Comparison of ENCODE assay signal across 8 cellular contexts in the genomic region with DNA sequence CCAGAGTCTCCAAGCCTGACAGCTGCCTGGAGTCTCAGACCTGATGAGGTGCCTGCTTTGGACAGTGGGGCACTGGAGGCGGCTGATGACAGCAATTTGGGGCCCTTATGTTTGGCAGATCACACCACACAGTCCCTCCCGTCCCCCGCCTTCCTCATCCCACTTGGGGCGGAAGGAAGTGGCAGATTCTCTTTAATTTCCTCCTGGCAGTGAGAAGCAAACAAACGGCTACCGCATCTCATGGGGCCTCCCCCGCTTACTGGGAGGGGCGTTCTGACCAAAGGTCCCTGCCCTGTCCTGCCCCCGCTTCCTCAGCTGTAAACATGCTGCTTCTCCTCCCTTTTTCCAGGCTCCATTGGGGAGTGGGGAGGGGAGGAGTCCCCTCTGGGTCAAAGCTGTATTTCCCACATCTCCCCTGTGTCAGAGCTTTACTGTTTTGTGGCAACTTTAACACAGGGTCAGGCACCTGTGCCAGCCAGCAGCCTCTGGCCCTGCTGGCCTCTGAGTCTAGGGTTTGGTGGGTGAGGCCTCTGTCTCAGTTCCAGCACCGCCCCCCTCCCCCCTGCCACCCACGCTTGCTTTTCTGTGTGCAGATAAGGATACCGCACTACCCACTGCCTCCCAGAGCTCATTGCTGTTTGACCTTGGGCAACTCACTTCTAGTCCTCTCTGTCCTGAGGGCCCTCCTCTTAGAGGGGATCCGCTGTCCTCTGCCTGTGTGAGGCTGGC. TPM values are rescaled to one million over a fixed set of nuclear protein-coding genes. Genes with fewer than 3 reads are reported as not detected.
DNase-seq lines count a peak whose midpoint lies in the region; ATAC-seq, FAIRE-seq and TF ChIP-seq lines count a peak whose summit lies in the region.

No MANE protein-coding gene starts in this region.

- no peaks in the 10 kb centered on the region for H3K27me3 ChIP-seq in esophagus muscularis mucosa
- no peaks in the 10 kb centered on the region for H3K27me3 ChIP-seq in psoas muscle (ENCODE audit: insufficient read depth in 3 of 3, low read length in 2 of 3)
- H3K27me3 ChIP-seq in vagina, result no peaks in the 10 kb centered on the region

- peaks cover 2% of the 10 kb centered on the region for H3K9me3 Mint-ChIP-seq in activated CD8-positive, alpha-beta T cell treated with anti-CD3 and anti-CD28 coated beads for 36 hours
- H3K9me3 Mint-ChIP-seq in osteocyte (ENCODE audit: unreplicated experiment), result no peaks in the 10 kb centered on the region

- TF ChIP-seq CTCF in activated CD8-positive, alpha-beta T cell treated with anti-CD3 and anti-CD28 coated beads for 36 hours (IDR thresholded peaks at IDR 0.05), result no peak
- TF ChIP-seq CTCF in esophagus muscularis mucosa (IDR thresholded peaks at IDR 0.05) (no peak), psoas muscle (IDR thresholded peaks at IDR 0.05) (no peak), vagina (IDR thresholded peaks at IDR 0.05) (no peak), osteocyte (IDR thresholded peaks at IDR 0.05) (no peak), D721Med (IDR thresholded peaks at IDR 0.05; ENCODE audit: insufficient read depth, missing control alignments) (no peak)

- no peak for TF ChIP-seq POLR2A in esophagus muscularis mucosa (IDR thresholded peaks at IDR 0.05; ENCODE audit: low read depth)
- TF ChIP-seq POLR2A in vagina (IDR thresholded peaks at IDR 0.05), result no peak

- peak overlapping the region; percentile 67 for H3K4me3 Mint-ChIP-seq in activated CD8-positive, alpha-beta T cell treated with anti-CD3 and anti-CD28 coated beads for 36 hours
- no peak overlapping the region for H3K4me3 Mint-ChIP-seq in osteocyte (ENCODE audit: unreplicated experiment)

- H3K4me3 ChIP-seq in esophagus muscularis mucosa (no peak overlapping the region), psoas muscle (no peak overlapping the region), vagina (no peak overlapping the region)

- 58% methylated on average over 11 of the region's 13 CpGs for WGBS in esophagus muscularis mucosa
- WGBS in psoas muscle, 3 donors, result 57 to 72% (median 68%) methylated on average over 13 of the region's 13 CpGs

- no peak for TF ChIP-seq EP300 in esophagus muscularis mucosa (IDR thresholded peaks at IDR 0.05)

- DNase-seq in HuH-7.5 (ENCODE audit: low spot score) (peak; percentile 76), esophagus muscularis mucosa (ENCODE audit: extremely low spot score) (peak; percentile 93), psoas muscle (peak; percentile 77 to 84), vagina (ENCODE audit: extremely low spot score in 2 of 2) (no peak), osteocyte (ENCODE audit: extremely low spot score, unreplicated experiment) (no peak), D721Med (ENCODE audit: insufficient read length, low spot score) (no peak)
- DNase-seq in activated CD8-positive, alpha-beta T cell treated with anti-CD3 and anti-CD28 coated beads for 36 hours, result peak; percentile 94

- H3K4me1 ChIP-seq in esophagus muscularis mucosa (peaks cover 42 to 63% (median 61%) of the 10 kb centered on the region in 4 donors), psoas muscle (peaks cover 56% of the 10 kb centered on the region), vagina (peaks cover 38% of the 10 kb centered on the region)

- H3K4me1 Mint-ChIP-seq in activated CD8-positive, alpha-beta T cell treated with anti-CD3 and anti-CD28 coated beads for 36 hours (ENCODE audit: low read depth), result peaks cover 84% of the 10 kb centered on the region
- peaks cover 14% of the 10 kb centered on the region for H3K4me1 Mint-ChIP-seq in osteocyte (ENCODE audit: unreplicated experiment)

- CTCF ChIA-PET in activated CD8-positive, alpha-beta T cell treated with anti-CD3 and anti-CD28 coated beads for 36 hours (lab: Charles Lee), result interaction anchor here (0.7 to 1.2 kb wide), 5 partner anchors 8 to 184 kb away, joined by 3 to 6 read pairs (median 4); a partner anchor contains a TSS

- intact Hi-C loops in activated CD8-positive, alpha-beta T cell treated with anti-CD3 and anti-CD28 coated beads for 36 hours (cut with micrococcal nuclease), result no loop called here
- intact Hi-C loops in esophagus muscularis mucosa (cut with DNase I), result no loop called here
- intact Hi-C loops in psoas muscle (cut with DNase I), result loop anchor here in 1 of 2 donors (10.0 kb wide), 1 partner anchor 235 kb away; a partner anchor contains a TSS
- intact Hi-C loops in vagina (cut with DNase I), result loop anchor here (5.0 kb wide), 2 partner anchors 57 to 158 kb away; a partner anchor contains a TSS

- H3K9me3 ChIP-seq in esophagus muscularis mucosa (no peaks in the 10 kb centered on the region), psoas muscle (no peaks in the 10 kb centered on the region), vagina (no peaks in the 10 kb centered on the region)

- H3K36me3 ChIP-seq in esophagus muscularis mucosa (peaks cover 25 to 45% (median 34%) of the 10 kb centered on the region in 4 donors), psoas muscle (ENCODE audit: insufficient read depth in 1 of 2, low read depth in 1 of 2) (peaks cover 0 to 25% of the 10 kb centered on the region in 2 donors), vagina (peaks cover 0 to 14% of the 10 kb centered on the region in 2 donors)

- POLR2A ChIA-PET in activated CD8-positive, alpha-beta T cell treated with anti-CD3 and anti-CD28 coated beads for 36 hours (lab: Charles Lee), result interaction anchor here (0.5 to 2.0 kb wide), 8 partner anchors 9 to 143 kb away, joined by 3 to 9 read pairs (median 4); a partner anchor contains a TSS

- peak; percentile 47 for ATAC-seq in activated CD8-positive, alpha-beta T cell treated with anti-CD3 and anti-CD28 coated beads for 36 hours
- ATAC-seq in psoas muscle (peak in 2 of 4 donors; percentile 6 to 9), HG02642 (IDR thresholded peaks at IDR 0.05; ENCODE audit: poor library complexity, unreplicated experiment) (no peak)

- H3K27ac Mint-ChIP-seq in activated CD8-positive, alpha-beta T cell treated with anti-CD3 and anti-CD28 coated beads for 36 hours, result peak overlapping the region; percentile 99
- H3K27ac Mint-ChIP-seq in osteocyte (ENCODE audit: unreplicated experiment), result no peak overlapping the region

- no peak for FAIRE-seq in D721Med (lab: Jason Lieb, UNC)

- no peaks in the 10 kb centered on the region for H3K27me3 Mint-ChIP-seq in activated CD8-positive, alpha-beta T cell treated with anti-CD3 and anti-CD28 coated beads for 36 hours
- H3K27me3 Mint-ChIP-seq in osteocyte (ENCODE audit: unreplicated experiment), result no peaks in the 10 kb centered on the region

- H3K27ac ChIP-seq in esophagus muscularis mucosa (replicated peaks in 1 of 4), result peak overlapping the region; percentile 70 to 75 (median 72)
- peak overlapping the region; percentile 69 for H3K27ac ChIP-seq in psoas muscle
- peak overlapping the region; percentile 80 for H3K27ac ChIP-seq in vagina

- H3K36me3 Mint-ChIP-seq in activated CD8-positive, alpha-beta T cell treated with anti-CD3 and anti-CD28 coated beads for 36 hours (ENCODE audit: low read depth), result peaks cover 64% of the 10 kb centered on the region
- peaks cover 14% of the 10 kb centered on the region for H3K36me3 Mint-ChIP-seq in osteocyte (ENCODE audit: unreplicated experiment)

RNA-seq across cellular contexts. Expression of a gene that starts 5.4 kb away (rescaled TPM):
- total RNA-seq in activated CD8-positive, alpha-beta T cell treated with anti-CD3 and anti-CD28 coated beads for 36 hours, result 100 to 1,000 TPM; 102 to 104 TPM
- total RNA-seq in esophagus muscularis mucosa (10 to 100 TPM; 44.6 to 56.8 (median 50.8) TPM), psoas muscle (10 to 100 TPM; 40.8 to 53.5 (median 44.0) TPM), vagina (51.8 TPM), osteocyte (42.0 and 42.3 TPM in 2 replicates)
- 10 to 100 TPM in 2 of 3 donors, 1 to 10 TPM in 1; 9.8 to 43.1 (median 17.3) TPM for polyA plus RNA-seq in psoas muscle

RNA-seq across cellular contexts. Expression of a gene that starts 56.7 kb away (rescaled TPM):
- 10 to 100 TPM; 34.2 to 35.1 TPM for total RNA-seq in activated CD8-positive, alpha-beta T cell treated with anti-CD3 and anti-CD28 coated beads for 36 hours
- total RNA-seq in esophagus muscularis mucosa, result 10 to 100 TPM in 1 of 4 donors, 1 to 10 TPM in 3; 8.4 to 12.5 (median 9.7) TPM
- 10 to 100 TPM in 2 of 4 donors, 1 to 10 TPM in 2; 7.0 to 10.5 (median 9.8) TPM for total RNA-seq in psoas muscle
- polyA plus RNA-seq in psoas muscle, result 10 to 100 TPM in 1 of 3 donors, 1 to 10 TPM in 2; 3.4 to 15.1 (median 9.5) TPM
- 11.5 TPM for total RNA-seq in vagina
- 13.6 and 17.2 TPM in 2 replicates for total RNA-seq in osteocyte

RNA-seq across cellular contexts. Expression of a gene that starts 56.7 kb away (rescaled TPM):
- 10 to 100 TPM; 16.6 to 17.3 TPM for total RNA-seq in activated CD8-positive, alpha-beta T cell treated with anti-CD3 and anti-CD28 coated beads for 36 hours
- total RNA-seq in esophagus muscularis mucosa (10 to 100 TPM in 1 of 4 donors, 1 to 10 TPM in 3; 5.0 to 10.1 (median 8.4) TPM), psoas muscle (10 to 100 TPM; 10.0 to 19.3 (median 14.4) TPM), vagina (17.7 TPM), osteocyte (7.5 and 8.8 TPM in 2 replicates)
- 10 to 100 TPM; 11.9 to 20.2 (median 12.6) TPM for polyA plus RNA-seq in psoas muscle

Comparison
In these comparisons a context has a peak if more than half of its experiments do, and no peak if none do; other contexts are left out.
1. DNase-seq: peak in HuH-7.5 (single experiment), activated CD8-positive, alpha-beta T cell treated with anti-CD3 and anti-CD28 coated beads for 36 hours (single experiment), esophagus muscularis mucosa (single experiment) and psoas muscle (2 of 2); none in vagina (0 of 2), osteocyte (single experiment) and D721Med (single experiment).
2. Peak in every context shown above with its lines, with median percentiles within 50 percentile points of each other: H3K27ac ChIP-seq.